ENCODE assay signal across 1 cellular context in the genomic region with DNA sequence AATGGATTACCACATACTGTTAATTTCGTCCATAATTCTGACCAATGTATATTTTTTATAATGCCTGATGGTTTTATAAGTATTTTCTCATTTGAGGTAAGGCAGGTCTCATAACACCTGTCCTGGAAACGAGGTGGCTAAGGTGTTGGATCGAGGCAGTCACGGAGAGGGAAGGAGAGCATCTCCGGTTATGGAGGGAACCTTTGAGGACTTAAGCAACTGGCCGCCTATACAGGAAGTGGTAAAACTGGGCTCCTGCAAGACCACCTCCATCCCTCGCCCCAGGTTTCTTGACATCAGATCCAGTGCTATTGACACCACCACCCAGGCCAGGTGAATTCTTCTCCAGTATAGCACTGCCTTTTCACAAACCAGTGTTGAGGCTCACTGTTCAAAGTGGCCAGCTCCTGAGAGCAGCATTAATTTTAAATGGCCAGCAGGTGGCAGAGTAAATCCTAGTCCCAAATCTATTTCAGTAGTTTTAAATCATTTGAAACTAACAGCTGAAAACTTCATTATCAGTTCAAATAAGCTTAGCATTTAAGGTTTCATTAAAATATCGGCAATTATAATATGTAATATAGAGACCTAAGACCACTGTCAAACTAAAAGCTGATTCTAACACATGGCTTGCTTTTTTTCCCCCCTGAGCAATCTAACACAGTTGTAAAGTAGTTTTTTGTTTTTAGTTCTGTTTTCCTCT.
TF ChIP-seq lines count a peak whose summit lies in the region.

No MANE protein-coding gene starts in this region.

TF ChIP-seq in GM23338, 12 proteins besides CTCF, POLR2A, EP300 and RAD21 (continued from another document):
- TF ChIP-seq, protein P1, sequence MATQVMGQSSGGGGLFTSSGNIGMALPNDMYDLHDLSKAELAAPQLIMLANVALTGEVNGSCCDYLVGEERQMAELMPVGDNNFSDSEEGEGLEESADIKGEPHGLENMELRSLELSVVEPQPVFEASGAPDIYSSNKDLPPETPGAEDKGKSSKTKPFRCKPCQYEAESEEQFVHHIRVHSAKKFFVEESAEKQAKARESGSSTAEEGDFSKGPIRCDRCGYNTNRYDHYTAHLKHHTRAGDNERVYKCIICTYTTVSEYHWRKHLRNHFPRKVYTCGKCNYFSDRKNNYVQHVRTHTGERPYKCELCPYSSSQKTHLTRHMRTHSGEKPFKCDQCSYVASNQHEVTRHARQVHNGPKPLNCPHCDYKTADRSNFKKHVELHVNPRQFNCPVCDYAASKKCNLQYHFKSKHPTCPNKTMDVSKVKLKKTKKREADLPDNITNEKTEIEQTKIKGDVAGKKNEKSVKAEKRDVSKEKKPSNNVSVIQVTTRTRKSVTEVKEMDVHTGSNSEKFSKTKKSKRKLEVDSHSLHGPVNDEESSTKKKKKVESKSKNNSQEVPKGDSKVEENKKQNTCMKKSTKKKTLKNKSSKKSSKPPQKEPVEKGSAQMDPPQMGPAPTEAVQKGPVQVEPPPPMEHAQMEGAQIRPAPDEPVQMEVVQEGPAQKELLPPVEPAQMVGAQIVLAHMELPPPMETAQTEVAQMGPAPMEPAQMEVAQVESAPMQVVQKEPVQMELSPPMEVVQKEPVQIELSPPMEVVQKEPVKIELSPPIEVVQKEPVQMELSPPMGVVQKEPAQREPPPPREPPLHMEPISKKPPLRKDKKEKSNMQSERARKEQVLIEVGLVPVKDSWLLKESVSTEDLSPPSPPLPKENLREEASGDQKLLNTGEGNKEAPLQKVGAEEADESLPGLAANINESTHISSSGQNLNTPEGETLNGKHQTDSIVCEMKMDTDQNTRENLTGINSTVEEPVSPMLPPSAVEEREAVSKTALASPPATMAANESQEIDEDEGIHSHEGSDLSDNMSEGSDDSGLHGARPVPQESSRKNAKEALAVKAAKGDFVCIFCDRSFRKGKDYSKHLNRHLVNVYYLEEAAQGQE (IDR thresholded peaks at IDR 0.05; ENCODE audit: unreplicated experiment): no peak
- TF ChIP-seq POLR2AphosphoS5 (IDR thresholded peaks at IDR 0.05; ENCODE audit: low read depth) (no peak), CREB1 (CRISPR knock-in tag; IDR thresholded peaks at IDR 0.05; ENCODE audit: low read depth) (no peak)
